In the genomic region with DNA sequence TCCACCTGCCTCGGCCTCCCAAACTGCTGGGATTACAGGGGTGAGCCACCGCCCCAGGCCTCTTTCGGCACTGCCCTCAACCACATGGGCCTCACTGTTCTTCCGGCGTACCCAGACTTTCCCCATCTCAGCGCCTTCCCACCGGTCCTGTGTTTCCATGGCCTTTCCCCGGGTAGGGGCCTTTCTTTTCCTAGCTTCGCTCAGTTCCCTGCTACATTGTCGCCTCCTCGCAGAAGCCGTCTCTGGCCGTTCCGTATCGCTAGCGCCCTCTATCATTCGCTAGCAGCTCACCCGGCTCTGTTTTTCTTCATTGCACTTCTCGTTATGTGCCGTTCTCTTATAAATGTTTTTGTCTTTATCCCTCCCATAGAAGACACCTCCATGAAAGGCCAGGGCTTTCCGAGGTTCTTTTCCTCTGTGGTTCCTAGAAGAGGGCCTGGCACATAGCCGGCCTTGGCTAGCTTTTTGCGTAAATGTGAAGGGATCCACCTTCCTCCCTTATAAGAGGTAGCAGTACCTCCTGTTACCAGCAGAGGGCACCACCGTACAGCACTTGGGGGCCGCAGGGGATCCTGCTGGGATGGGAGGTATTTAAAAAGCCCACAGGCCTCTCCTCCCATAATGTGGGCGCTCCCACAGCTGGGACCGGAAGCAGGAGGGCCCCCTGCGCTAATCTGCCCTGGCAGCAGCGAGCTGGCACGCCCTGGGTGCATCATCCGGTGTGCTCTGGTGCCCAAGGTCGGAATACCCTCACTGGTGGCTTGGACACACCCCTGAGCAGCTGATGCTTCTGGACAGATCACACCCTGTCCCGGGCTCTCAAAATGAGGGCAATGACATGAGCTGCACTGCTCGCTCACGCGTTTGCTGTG, we compare ENCODE assay signal across 1 cellular context.
A peak's percentile ranks its signal among the peaks of the same experiment; 100 is the strongest.
TF ChIP-seq lines count a peak whose summit lies in the region.

No MANE protein-coding gene starts in this region.

TF ChIP-seq in HEK293, 187 proteins besides CTCF, POLR2A, EP300 and RAD21 (continues in another document):
- TF ChIP-seq, protein P1, sequence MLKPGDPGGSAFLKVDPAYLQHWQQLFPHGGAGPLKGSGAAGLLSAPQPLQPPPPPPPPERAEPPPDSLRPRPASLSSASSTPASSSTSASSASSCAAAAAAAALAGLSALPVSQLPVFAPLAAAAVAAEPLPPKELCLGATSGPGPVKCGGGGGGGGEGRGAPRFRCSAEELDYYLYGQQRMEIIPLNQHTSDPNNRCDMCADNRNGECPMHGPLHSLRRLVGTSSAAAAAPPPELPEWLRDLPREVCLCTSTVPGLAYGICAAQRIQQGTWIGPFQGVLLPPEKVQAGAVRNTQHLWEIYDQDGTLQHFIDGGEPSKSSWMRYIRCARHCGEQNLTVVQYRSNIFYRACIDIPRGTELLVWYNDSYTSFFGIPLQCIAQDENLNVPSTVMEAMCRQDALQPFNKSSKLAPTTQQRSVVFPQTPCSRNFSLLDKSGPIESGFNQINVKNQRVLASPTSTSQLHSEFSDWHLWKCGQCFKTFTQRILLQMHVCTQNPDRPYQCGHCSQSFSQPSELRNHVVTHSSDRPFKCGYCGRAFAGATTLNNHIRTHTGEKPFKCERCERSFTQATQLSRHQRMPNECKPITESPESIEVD (tag by site-specific recombination; IDR thresholded peaks at IDR 0.05) = no peak
- TF ChIP-seq ZNF184 (tag by site-specific recombination; IDR thresholded peaks at IDR 0.05) (no peak), ZBTB48 (tag by site-specific recombination; IDR thresholded peaks at IDR 0.05) (peak; percentile 79), ZSCAN23 (tag by site-specific recombination; IDR thresholded peaks at IDR 0.05) (0 out of 2 replicates have a peak, but pooled peaks have one; percentile 14), RBAK (tag by site-specific recombination; IDR thresholded peaks at IDR 0.05) (no peak), PRDM1 (tag by site-specific recombination; IDR thresholded peaks at IDR 0.05) (peak; percentile 88), MEIS1 (CRISPR knock-in tag; IDR thresholded peaks at IDR 0.05; ENCODE audit: borderline replicate concordance) (no peak), ZNF274 (IDR thresholded peaks at IDR 0.05; ENCODE audit: low read length) (no peak), ZNF274 (tag by site-specific recombination; IDR thresholded peaks at IDR 0.05; ENCODE audit: borderline replicate concordance) (no peak), ZNF10 (tag by site-specific recombination; IDR thresholded peaks at IDR 0.05) (peak; percentile 12; the same call in 1 of the 2 replicates), FEZF1 (tag by site-specific recombination; IDR thresholded peaks at IDR 0.05) (no peak), ZNF146 (tag by site-specific recombination; IDR thresholded peaks at IDR 0.05) (no peak), ZNF157 (tag by site-specific recombination; IDR thresholded peaks at IDR 0.05) (no peak), ZNF792 (tag by site-specific recombination; IDR thresholded peaks at IDR 0.05) (no peak), ZBTB17 (tag by site-specific recombination; IDR thresholded peaks at IDR 0.05) (peak; percentile 61), ZNF311 (tag by site-specific recombination; IDR thresholded peaks at IDR 0.05; ENCODE audit: borderline replicate concordance) (no peak), ZFP37 (tag by site-specific recombination; IDR thresholded peaks at IDR 0.05) (peak; percentile 66; the same call in 1 of the 2 replicates), ZFHX2 (tag by site-specific recombination; conservative IDR thresholded peaks at IDR 0.05) (peak; percentile 94), YY1 (tag by site-specific recombination; IDR thresholded peaks at IDR 0.05) (no peak), GLIS1 (tag by site-specific recombination; IDR thresholded peaks at IDR 0.05) (peak; percentile 87), GLI2 (tag by site-specific recombination; IDR thresholded peaks at IDR 0.05; ENCODE audit: borderline replicate concordance, low read depth) (no peak), ZNF600 (tag by site-specific recombination; IDR thresholded peaks at IDR 0.05) (peak; percentile 87), ZNF544 (tag by site-specific recombination; IDR thresholded peaks at IDR 0.05) (no peak), MYNN (tag by site-specific recombination; IDR thresholded peaks at IDR 0.05; ENCODE audit: borderline replicate concordance) (no peak), HOXA7 (CRISPR knock-in tag; IDR thresholded peaks at IDR 0.05; ENCODE audit: borderline replicate concordance) (no peak), ZIC2 (tag by site-specific recombination; IDR thresholded peaks at IDR 0.05) (peak; percentile 83), ZNF624 (tag by site-specific recombination; IDR thresholded peaks at IDR 0.05) (no peak), ZNF211 (tag by site-specific recombination; IDR thresholded peaks at IDR 0.05; ENCODE audit: low read depth) (no peak)
- TF ChIP-seq, protein P2, sequence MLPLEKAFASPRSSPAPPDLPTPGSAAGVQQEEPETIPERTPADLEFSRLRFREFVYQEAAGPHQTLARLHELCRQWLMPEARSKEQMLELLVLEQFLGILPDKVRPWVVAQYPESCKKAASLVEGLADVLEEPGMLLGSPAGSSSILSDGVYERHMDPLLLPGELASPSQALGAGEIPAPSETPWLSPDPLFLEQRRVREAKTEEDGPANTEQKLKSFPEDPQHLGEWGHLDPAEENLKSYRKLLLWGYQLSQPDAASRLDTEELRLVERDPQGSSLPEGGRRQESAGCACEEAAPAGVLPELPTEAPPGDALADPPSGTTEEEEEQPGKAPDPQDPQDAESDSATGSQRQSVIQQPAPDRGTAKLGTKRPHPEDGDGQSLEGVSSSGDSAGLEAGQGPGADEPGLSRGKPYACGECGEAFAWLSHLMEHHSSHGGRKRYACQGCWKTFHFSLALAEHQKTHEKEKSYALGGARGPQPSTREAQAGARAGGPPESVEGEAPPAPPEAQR (tag by site-specific recombination; IDR thresholded peaks at IDR 0.05) = no peak
- TF ChIP-seq, protein P3, sequence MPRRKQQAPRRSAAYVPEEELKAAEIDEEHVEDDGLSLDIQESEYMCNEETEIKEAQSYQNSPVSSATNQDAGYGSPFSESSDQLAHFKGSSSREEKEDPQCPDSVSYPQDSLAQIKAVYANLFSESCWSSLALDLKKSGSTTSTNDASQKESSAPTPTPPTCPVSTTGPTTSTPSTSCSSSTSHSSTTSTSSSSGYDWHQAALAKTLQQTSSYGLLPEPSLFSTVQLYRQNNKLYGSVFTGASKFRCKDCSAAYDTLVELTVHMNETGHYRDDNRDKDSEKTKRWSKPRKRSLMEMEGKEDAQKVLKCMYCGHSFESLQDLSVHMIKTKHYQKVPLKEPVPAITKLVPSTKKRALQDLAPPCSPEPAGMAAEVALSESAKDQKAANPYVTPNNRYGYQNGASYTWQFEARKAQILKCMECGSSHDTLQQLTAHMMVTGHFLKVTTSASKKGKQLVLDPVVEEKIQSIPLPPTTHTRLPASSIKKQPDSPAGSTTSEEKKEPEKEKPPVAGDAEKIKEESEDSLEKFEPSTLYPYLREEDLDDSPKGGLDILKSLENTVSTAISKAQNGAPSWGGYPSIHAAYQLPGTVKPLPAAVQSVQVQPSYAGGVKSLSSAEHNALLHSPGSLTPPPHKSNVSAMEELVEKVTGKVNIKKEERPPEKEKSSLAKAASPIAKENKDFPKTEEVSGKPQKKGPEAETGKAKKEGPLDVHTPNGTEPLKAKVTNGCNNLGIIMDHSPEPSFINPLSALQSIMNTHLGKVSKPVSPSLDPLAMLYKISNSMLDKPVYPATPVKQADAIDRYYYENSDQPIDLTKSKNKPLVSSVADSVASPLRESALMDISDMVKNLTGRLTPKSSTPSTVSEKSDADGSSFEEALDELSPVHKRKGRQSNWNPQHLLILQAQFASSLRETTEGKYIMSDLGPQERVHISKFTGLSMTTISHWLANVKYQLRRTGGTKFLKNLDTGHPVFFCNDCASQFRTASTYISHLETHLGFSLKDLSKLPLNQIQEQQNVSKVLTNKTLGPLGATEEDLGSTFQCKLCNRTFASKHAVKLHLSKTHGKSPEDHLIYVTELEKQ (tag by site-specific recombination; IDR thresholded peaks at IDR 0.05; ENCODE audit: borderline replicate concordance) = no peak
- TF ChIP-seq, protein P4, sequence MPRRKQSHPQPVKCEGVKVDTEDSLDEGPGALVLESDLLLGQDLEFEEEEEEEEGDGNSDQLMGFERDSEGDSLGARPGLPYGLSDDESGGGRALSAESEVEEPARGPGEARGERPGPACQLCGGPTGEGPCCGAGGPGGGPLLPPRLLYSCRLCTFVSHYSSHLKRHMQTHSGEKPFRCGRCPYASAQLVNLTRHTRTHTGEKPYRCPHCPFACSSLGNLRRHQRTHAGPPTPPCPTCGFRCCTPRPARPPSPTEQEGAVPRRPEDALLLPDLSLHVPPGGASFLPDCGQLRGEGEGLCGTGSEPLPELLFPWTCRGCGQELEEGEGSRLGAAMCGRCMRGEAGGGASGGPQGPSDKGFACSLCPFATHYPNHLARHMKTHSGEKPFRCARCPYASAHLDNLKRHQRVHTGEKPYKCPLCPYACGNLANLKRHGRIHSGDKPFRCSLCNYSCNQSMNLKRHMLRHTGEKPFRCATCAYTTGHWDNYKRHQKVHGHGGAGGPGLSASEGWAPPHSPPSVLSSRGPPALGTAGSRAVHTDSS (tag by site-specific recombination; IDR thresholded peaks at IDR 0.05) = peak; percentile 52; the same call in 1 of the 2 replicates
- TF ChIP-seq, protein P5, sequence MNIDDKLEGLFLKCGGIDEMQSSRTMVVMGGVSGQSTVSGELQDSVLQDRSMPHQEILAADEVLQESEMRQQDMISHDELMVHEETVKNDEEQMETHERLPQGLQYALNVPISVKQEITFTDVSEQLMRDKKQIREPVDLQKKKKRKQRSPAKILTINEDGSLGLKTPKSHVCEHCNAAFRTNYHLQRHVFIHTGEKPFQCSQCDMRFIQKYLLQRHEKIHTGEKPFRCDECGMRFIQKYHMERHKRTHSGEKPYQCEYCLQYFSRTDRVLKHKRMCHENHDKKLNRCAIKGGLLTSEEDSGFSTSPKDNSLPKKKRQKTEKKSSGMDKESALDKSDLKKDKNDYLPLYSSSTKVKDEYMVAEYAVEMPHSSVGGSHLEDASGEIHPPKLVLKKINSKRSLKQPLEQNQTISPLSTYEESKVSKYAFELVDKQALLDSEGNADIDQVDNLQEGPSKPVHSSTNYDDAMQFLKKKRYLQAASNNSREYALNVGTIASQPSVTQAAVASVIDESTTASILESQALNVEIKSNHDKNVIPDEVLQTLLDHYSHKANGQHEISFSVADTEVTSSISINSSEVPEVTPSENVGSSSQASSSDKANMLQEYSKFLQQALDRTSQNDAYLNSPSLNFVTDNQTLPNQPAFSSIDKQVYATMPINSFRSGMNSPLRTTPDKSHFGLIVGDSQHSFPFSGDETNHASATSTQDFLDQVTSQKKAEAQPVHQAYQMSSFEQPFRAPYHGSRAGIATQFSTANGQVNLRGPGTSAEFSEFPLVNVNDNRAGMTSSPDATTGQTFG (tag by site-specific recombination; IDR thresholded peaks at IDR 0.05; ENCODE audit: borderline replicate concordance) = no peak
- TF ChIP-seq, protein P6, sequence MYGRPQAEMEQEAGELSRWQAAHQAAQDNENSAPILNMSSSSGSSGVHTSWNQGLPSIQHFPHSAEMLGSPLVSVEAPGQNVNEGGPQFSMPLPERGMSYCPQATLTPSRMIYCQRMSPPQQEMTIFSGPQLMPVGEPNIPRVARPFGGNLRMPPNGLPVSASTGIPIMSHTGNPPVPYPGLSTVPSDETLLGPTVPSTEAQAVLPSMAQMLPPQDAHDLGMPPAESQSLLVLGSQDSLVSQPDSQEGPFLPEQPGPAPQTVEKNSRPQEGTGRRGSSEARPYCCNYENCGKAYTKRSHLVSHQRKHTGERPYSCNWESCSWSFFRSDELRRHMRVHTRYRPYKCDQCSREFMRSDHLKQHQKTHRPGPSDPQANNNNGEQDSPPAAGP (tag by site-specific recombination; IDR thresholded peaks at IDR 0.05) = peak; percentile 85
- TF ChIP-seq, protein P7, sequence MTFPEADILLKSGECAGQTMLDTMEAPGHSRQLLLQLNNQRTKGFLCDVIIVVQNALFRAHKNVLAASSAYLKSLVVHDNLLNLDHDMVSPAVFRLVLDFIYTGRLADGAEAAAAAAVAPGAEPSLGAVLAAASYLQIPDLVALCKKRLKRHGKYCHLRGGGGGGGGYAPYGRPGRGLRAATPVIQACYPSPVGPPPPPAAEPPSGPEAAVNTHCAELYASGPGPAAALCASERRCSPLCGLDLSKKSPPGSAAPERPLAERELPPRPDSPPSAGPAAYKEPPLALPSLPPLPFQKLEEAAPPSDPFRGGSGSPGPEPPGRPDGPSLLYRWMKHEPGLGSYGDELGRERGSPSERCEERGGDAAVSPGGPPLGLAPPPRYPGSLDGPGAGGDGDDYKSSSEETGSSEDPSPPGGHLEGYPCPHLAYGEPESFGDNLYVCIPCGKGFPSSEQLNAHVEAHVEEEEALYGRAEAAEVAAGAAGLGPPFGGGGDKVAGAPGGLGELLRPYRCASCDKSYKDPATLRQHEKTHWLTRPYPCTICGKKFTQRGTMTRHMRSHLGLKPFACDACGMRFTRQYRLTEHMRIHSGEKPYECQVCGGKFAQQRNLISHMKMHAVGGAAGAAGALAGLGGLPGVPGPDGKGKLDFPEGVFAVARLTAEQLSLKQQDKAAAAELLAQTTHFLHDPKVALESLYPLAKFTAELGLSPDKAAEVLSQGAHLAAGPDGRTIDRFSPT (tag by site-specific recombination; IDR thresholded peaks at IDR 0.05) = peak; percentile 80
- TF ChIP-seq, protein P8, sequence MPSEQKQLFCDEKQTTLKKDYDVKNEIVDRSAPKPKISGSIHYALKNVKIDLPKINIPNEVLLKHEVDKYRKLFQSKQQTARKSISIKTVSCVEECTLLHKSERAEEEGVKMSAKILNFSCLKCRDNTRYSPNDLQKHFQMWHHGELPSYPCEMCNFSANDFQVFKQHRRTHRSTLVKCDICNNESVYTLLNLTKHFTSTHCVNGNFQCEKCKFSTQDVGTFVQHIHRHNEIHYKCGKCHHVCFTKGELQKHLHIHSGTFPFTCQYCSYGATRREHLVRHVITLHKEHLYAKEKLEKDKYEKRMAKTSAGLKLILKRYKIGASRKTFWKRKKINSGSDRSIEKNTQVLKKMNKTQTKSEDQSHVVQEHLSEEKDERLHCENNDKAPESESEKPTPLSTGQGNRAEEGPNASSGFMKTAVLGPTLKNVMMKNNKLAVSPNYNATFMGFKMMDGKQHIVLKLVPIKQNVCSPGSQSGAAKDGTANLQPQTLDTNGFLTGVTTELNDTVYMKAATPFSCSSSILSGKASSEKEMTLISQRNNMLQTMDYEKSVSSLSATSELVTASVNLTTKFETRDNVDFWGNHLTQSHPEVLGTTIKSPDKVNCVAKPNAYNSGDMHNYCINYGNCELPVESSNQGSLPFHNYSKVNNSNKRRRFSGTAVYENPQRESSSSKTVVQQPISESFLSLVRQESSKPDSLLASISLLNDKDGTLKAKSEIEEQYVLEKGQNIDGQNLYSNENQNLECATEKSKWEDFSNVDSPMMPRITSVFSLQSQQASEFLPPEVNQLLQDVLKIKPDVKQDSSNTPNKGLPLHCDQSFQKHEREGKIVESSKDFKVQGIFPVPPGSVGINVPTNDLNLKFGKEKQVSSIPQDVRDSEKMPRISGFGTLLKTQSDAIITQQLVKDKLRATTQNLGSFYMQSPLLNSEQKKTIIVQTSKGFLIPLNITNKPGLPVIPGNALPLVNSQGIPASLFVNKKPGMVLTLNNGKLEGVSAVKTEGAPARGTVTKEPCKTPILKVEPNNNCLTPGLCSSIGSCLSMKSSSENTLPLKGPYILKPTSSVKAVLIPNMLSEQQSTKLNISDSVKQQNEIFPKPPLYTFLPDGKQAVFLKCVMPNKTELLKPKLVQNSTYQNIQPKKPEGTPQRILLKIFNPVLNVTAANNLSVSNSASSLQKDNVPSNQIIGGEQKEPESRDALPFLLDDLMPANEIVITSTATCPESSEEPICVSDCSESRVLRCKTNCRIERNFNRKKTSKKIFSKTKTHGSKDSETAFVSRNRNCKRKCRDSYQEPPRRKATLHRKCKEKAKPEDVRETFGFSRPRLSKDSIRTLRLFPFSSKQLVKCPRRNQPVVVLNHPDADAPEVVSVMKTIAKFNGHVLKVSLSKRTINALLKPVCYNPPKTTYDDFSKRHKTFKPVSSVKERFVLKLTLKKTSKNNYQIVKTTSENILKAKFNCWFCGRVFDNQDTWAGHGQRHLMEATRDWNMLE (tag by site-specific recombination; conservative IDR thresholded peaks at IDR 0.05; ENCODE audit: low read depth) = no peak
